ENCODE assay signal across 8 cellular contexts in genomic region chr15:70094690-70095311, GRCh38. TPM values are rescaled to one million over a fixed set of nuclear protein-coding genes. Genes with fewer than 3 reads are reported as not detected.
DNase-seq lines count a peak whose midpoint lies in the region; ATAC-seq, FAIRE-seq and TF ChIP-seq lines count a peak whose summit lies in the region.

No MANE protein-coding gene starts in this region.

- in situ Hi-C loops in Panc1 (cut with HindIII; ENCODE audit: low pct_unique_long_range_greater_than_20kb, low sequenced_read_pairs) = no loop called here

- DNase-seq in HFF-Myc (ENCODE audit: extremely low read depth, low read depth) = no peak
- no peak for DNase-seq in Panc1 (ENCODE audit: low read depth, low spot score)
- DNase-seq in endothelial cell of umbilical vein (ENCODE audit: low read depth, low spot score) = peak; percentile 25
- DNase-seq in HCEC 1CT = no peak
- DNase-seq in NCI-H2171 treated with DMSO at 0.1 percent for 48 hours (lab: John Stamatoyannopoulos, UW) = no peak
- DNase-seq in activated gamma-delta T cell treated with Interleukin-2 at 50 U/mL for 16 hours = no peak

- no peak for TF ChIP-seq POLR2A in endothelial cell of umbilical vein (IDR thresholded peaks at IDR 0.05; ENCODE audit: low read depth, low read length)

- intact Hi-C loops in Panc1 (cut with micrococcal nuclease; ENCODE audit: unreplicated experiment) (loop anchor here (5.0 to 10.0 kb wide), 3 partner anchors 370 to 618 kb away; no protein-coding TSS in a partner anchor), endothelial cell of umbilical vein (cut with micrococcal nuclease) (loop anchor here (1.0 to 10.0 kb wide), 4 partner anchors 32 to 700 kb away; no protein-coding TSS in a partner anchor)

- POLR2A ChIA-PET in Panc1 (lab: Charles Lee) (no interaction called here), endothelial cell of umbilical vein (lab: Charles Lee) (no interaction called here)

- H3K27ac ChIP-seq in Panc1 (ENCODE audit: low read length) = peak overlapping the region; percentile 85
- H3K27ac ChIP-seq in endothelial cell of umbilical vein (ENCODE audit: insufficient read depth, low read depth, low read length) = no peak overlapping the region
- no peak overlapping the region for H3K27ac ChIP-seq in parathyroid adenoma

- CTCF ChIA-PET in Panc1 (lab: Charles Lee) = no interaction called here
- CTCF ChIA-PET in endothelial cell of umbilical vein (lab: Charles Lee) = interaction anchor here (0.7 to 3.2 kb wide), 4 partner anchors 87 to 393 kb away, joined by 3 to 12 read pairs (median 6); no protein-coding TSS in a partner anchor

- no peak for FAIRE-seq in endothelial cell of umbilical vein (lab: Jason Lieb, UNC)

- dilution Hi-C loops in endothelial cell of umbilical vein (cut with MboI; ENCODE audit: extremely low pct_ligation_motif_present, low sequenced_read_pairs) = no loop called here

- TF ChIP-seq CTCF in HFF-Myc (IDR thresholded peaks at IDR 0.05; ENCODE audit: low read depth, low read length, missing control alignments) (no peak), Panc1 (IDR thresholded peaks at IDR 0.05) (no peak), endothelial cell of umbilical vein (IDR thresholded peaks at IDR 0.05; ENCODE audit: extremely low read depth in 1 of 2, insufficient read depth in 1 of 2, low read depth in 1 of 2, low read length in 2 of 2) (no peak), parathyroid adenoma (IDR thresholded peaks at IDR 0.05) (no peak)

- H3K9me3 ChIP-seq in Panc1 (ENCODE audit: control insufficient read depth, insufficient read depth, low read depth, low read length) (no peaks in the 10 kb centered on the region), endothelial cell of umbilical vein (replicated peaks; ENCODE audit: control insufficient read depth, insufficient read depth, low read length) (no peaks in the 10 kb centered on the region), parathyroid adenoma (ENCODE audit: control insufficient read depth, low read length) (no peaks in the 10 kb centered on the region)

- H2AFZ ChIP-seq in endothelial cell of umbilical vein (ENCODE audit: low read depth, low read length) = no peak overlapping the region
- no peak overlapping the region for H2AFZ ChIP-seq in parathyroid adenoma

- H3K36me3 ChIP-seq in Panc1 (ENCODE audit: control insufficient read depth, insufficient read depth, low read length) = peaks cover 14% of the 10 kb centered on the region
- H3K36me3 ChIP-seq in endothelial cell of umbilical vein (ENCODE audit: control insufficient read depth in 2 of 2, extremely low read depth in 1 of 2, insufficient read depth in 2 of 2, low read length in 2 of 2) = peaks cover 6 to 10% of the 10 kb centered on the region in 2 experiments
- no peaks in the 10 kb centered on the region for H3K36me3 ChIP-seq in parathyroid adenoma (ENCODE audit: control insufficient read depth, insufficient read depth, low read length)

- H3K9me1 ChIP-seq in endothelial cell of umbilical vein (replicated peaks; ENCODE audit: control insufficient read depth, extremely low read depth, insufficient read depth, low read length) = no peaks in the 10 kb centered on the region

- peak overlapping the region; percentile 86 for H3K9ac ChIP-seq in endothelial cell of umbilical vein (replicated peaks; ENCODE audit: extremely low read depth, insufficient read depth, low read length)
- H3K9ac ChIP-seq in parathyroid adenoma = no peak overlapping the region

- H3K79me2 ChIP-seq in endothelial cell of umbilical vein (ENCODE audit: control insufficient read depth, insufficient read depth, low read length) = peaks cover 77% of the 10 kb centered on the region
- H3K79me2 ChIP-seq in parathyroid adenoma = no peaks in the 10 kb centered on the region

- H3K27me3 ChIP-seq in Panc1 (ENCODE audit: control insufficient read depth, insufficient read depth, low read length) (no peaks in the 10 kb centered on the region), endothelial cell of umbilical vein (ENCODE audit: control insufficient read depth in 2 of 2, insufficient read depth in 2 of 2, low read length in 2 of 2) (no peaks in the 10 kb centered on the region), parathyroid adenoma (ENCODE audit: control insufficient read depth, insufficient read depth, low read length) (no peaks in the 10 kb centered on the region)

- no peaks in the 10 kb centered on the region for H4K20me1 ChIP-seq in endothelial cell of umbilical vein (replicated peaks; ENCODE audit: control insufficient read depth, extremely low read depth, insufficient read depth, low read length)

- no peak for ATAC-seq in Panc1
- ATAC-seq in HG02610 (IDR thresholded peaks at IDR 0.05; ENCODE audit: unreplicated experiment) = no peak

- peaks cover 52% of the 10 kb centered on the region for H3K4me1 ChIP-seq in Panc1 (ENCODE audit: control insufficient read depth, insufficient read depth, low read length)
- H3K4me1 ChIP-seq in endothelial cell of umbilical vein (ENCODE audit: control insufficient read depth, extremely low read depth, insufficient read depth, low read length) = peaks cover 42% of the 10 kb centered on the region
- H3K4me1 ChIP-seq in parathyroid adenoma = peaks cover 16% of the 10 kb centered on the region

- peak overlapping the region; percentile 83 for H3K4me3 ChIP-seq in HFF-Myc (replicated peaks; ENCODE audit: low read depth, low read length)
- H3K4me3 ChIP-seq in Panc1 (ENCODE audit: low read depth in 2 of 2, low read length in 2 of 2) = peak overlapping the region; percentile 84 to 92
- peak overlapping the region; percentile 88 to 98 (median 89) for H3K4me3 ChIP-seq in endothelial cell of umbilical vein (replicated peaks in 1 of 3; ENCODE audit: insufficient read depth in 1 of 3, low read depth in 1 of 3, low read length in 3 of 3)
- peak overlapping the region; percentile 91 for H3K4me3 ChIP-seq in parathyroid adenoma (ENCODE audit: low read depth, low read length)

- BruUV-seq in Panc1 (replicated peaks; lab: Mats Ljungman, UMichigan) = no TSS peak
- TSS peak; percentile 2 for BruUV-seq in endothelial cell of umbilical vein (replicated peaks; lab: Mats Ljungman, UMichigan)

- H3K4me2 ChIP-seq in endothelial cell of umbilical vein (ENCODE audit: insufficient read depth, low read length) (peak overlapping the region; percentile 82), parathyroid adenoma (ENCODE audit: low read length) (peak overlapping the region; percentile 89)

TF ChIP-seq in endothelial cell of umbilical vein, 7 proteins besides CTCF, POLR2A, EP300 and RAD21:
- TF ChIP-seq EZH2 (IDR thresholded peaks at IDR 0.05; ENCODE audit: borderline replicate concordance, low read depth, low read length, severe bottlenecking) = no peak
- TF ChIP-seq MAX (IDR thresholded peaks at IDR 0.05; ENCODE audit: insufficient read depth, insufficient read length) = no peak
- TF ChIP-seq POLR2AphosphoS5 (IDR thresholded peaks at IDR 0.05; ENCODE audit: insufficient read depth, low read depth, low read length) = no peak
- no peak for TF ChIP-seq FOS (IDR thresholded peaks at IDR 0.05; ENCODE audit: borderline replicate concordance, insufficient read depth, low read length)
- TF ChIP-seq MYC (IDR thresholded peaks at IDR 0.05; ENCODE audit: low read depth, low read length) = no peak
- TF ChIP-seq GATA2 (IDR thresholded peaks at IDR 0.05; ENCODE audit: insufficient read depth, insufficient read length, low read depth, low read length) = no peak
- no peak for TF ChIP-seq JUN (IDR thresholded peaks at IDR 0.05; ENCODE audit: borderline replicate concordance, insufficient read depth, insufficient read length, low read depth)

RNA-seq across cellular contexts. Expression of gene TLE3, which starts 2.9 kb away (rescaled TPM):
- total RNA-seq in Panc1 (2021; ENCODE audit: unreplicated experiment) = 132 TPM
- polyA plus RNA-seq in Panc1 (2012; ENCODE audit: insufficient read length) = 94.7 TPM
- total RNA-seq in endothelial cell of umbilical vein = 53.8 and 56.9 TPM in 2 replicates
- polyA plus RNA-seq in endothelial cell of umbilical vein = 40.5 TPM in 2 replicates
- polyA plus RNA-seq in endothelial cell of umbilical vein (2011; cell fraction: cytosol; rRNA removed) = 25.4 and 32.3 TPM in 2 replicates
- polyA plus RNA-seq in endothelial cell of umbilical vein (2011; cell fraction: nucleus; rRNA removed) = 76.5 and 80.5 TPM in 2 replicates
- polyA plus RNA-seq in endothelial cell of umbilical vein (2012) = 37.2 and 57.4 TPM in 2 replicates
- 74.4 and 77.7 TPM in 2 replicates for polyA minus RNA-seq in endothelial cell of umbilical vein
- polyA minus RNA-seq in endothelial cell of umbilical vein (2011; cell fraction: cytosol; rRNA and poly(A)+ RNA removed) = 114 TPM
- polyA minus RNA-seq in endothelial cell of umbilical vein (2011; cell fraction: nucleus; rRNA and poly(A)+ RNA removed) = 63.4 and 82.0 TPM in 2 replicates
